ENCODE assay signal across 22 cellular contexts in the genomic region with DNA sequence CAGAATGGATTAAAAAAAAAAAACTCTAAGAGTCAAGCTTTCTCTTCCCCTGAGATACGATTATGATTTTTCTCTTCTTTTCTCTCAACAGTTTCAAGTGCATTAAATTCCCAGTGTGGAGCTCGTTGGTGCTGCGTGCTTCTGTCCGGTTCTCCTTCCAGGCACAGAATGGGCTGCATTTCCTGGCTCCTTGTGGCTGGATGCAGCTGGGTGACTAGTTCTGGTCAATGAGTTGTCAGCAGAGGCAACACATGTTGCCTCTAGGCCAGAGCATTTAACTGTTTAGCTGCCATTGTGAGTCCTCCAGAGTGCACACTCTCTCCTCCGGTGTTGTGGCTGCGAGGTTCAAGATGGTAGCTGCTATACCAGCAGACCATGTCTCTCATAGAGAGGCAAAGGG.
"Had no signal": no experiment of that assay in that cellular context is flagged by ENCODE, and none has a peak within 500 bp of the region (broad histone marks: within the 10 kb centered on the region; RNA-seq: fewer than 3 reads in every experiment).

No MANE protein-coding gene starts in this region.

- H3K36me3 Mint-ChIP-seq: activated naive CD8-positive, alpha-beta T cell; naive thymus-derived CD4-positive, alpha-beta T cell; T-cell had no signal

- DNase-seq: activated CD4-positive, alpha-beta T cell treated with anti-CD3 and anti-CD28 coated beads, Interleukin-2, amount 10 ng/mL, durations not matched to agents 24 days and 14 days; activated CD8-positive, alpha-beta T cell treated with anti-CD3 and anti-CD28 coated beads for 36 hours; activated naive CD4-positive, alpha-beta T cell; activated T-cell treated with anti-CD3 and anti-CD28 coated beads, Interleukin-2, amount 50 U/mL, for 4 hours; effector memory CD8-positive, alpha-beta T cell; heart left ventricle; left colon; lower lobe of right lung; naive thymus-derived CD4-positive, alpha-beta T cell; stimulated activated CD4-positive, alpha-beta T cell treated with anti-CD3 and anti-CD28 coated beads, Interleukin-4, amount 100 ng/mL, for 24 hours; stimulated activated naive CD4-positive, alpha-beta T cell treated with Interleukin-2 at 50 U/mL for 16 hours; T-cell; upper lobe of right lung had no signal

- H3K27ac Mint-ChIP-seq: activated CD4-positive, alpha-beta T cell treated with anti-CD3 and anti-CD28 coated beads, Interleukin-2, amount 10 ng/mL, durations not matched to agents 24 days and 14 days; activated CD8-positive, alpha-beta T cell treated with anti-CD3 and anti-CD28 coated beads for 36 hours; activated naive CD8-positive, alpha-beta T cell; activated T-helper 2 cell treated with anti-CD3 and anti-CD28 coated beads, Interferon-gamma antibody, Interleukin-2, Interleukin-4, amounts not matched to agents 10 μg/mL and 5 μg/mL and 100 μg/mL, durations not matched to agents 14 hours and 24 hours and 36 hours; effector memory CD8-positive, alpha-beta T cell; naive thymus-derived CD4-positive, alpha-beta T cell; progenitor cell of endocrine pancreas; T-cell; T-helper 2 cell treated with Interferon-gamma antibody and Interleukin-4, amounts not matched to agents 5 μg/mL and 100 μg/mL, for 36 hours had no signal

- H3K9me3 ChIP-seq: breast epithelium, heart left ventricle, lower lobe of right lung, upper lobe of right lung had no signal

- H3K4me3 Mint-ChIP-seq: activated CD4-positive, alpha-beta T cell treated with anti-CD3 and anti-CD28 coated beads, Interleukin-2, amount 10 ng/mL, durations not matched to agents 24 days and 14 days; activated CD8-positive, alpha-beta T cell treated with anti-CD3 and anti-CD28 coated beads for 36 hours; activated naive CD8-positive, alpha-beta T cell; activated T-cell treated with anti-CD3 and anti-CD28 coated beads, Interleukin-2, amount 50 U/mL, for 4 hours; central memory CD8-positive, alpha-beta T cell; effector memory CD8-positive, alpha-beta T cell; naive thymus-derived CD4-positive, alpha-beta T cell; T-cell; T-helper 2 cell treated with Interferon-gamma antibody and Interleukin-4, amounts not matched to agents 5 μg/mL and 100 μg/mL, for 36 hours had no signal

- H3K27me3 ChIP-seq: breast epithelium, upper lobe of right lung had no signal

- H3K4me1 Mint-ChIP-seq: activated CD4-positive, alpha-beta T cell treated with anti-CD3 and anti-CD28 coated beads, Interleukin-2, amount 10 ng/mL, durations not matched to agents 24 days and 14 days; central memory CD8-positive, alpha-beta T cell; T-cell had no signal

- H3K9me3 Mint-ChIP-seq: activated CD4-positive, alpha-beta T cell treated with anti-CD3 and anti-CD28 coated beads, Interleukin-2, amount 10 ng/mL, durations not matched to agents 24 days and 14 days; activated CD8-positive, alpha-beta T cell treated with anti-CD3 and anti-CD28 coated beads for 36 hours; activated T-cell treated with anti-CD3 and anti-CD28 coated beads, Interleukin-2, amount 50 U/mL, for 4 hours; activated T-helper 2 cell treated with anti-CD3 and anti-CD28 coated beads, Interferon-gamma antibody, Interleukin-2, Interleukin-4, amounts not matched to agents 10 μg/mL and 5 μg/mL and 100 μg/mL, durations not matched to agents 14 hours and 24 hours and 36 hours; central memory CD8-positive, alpha-beta T cell; effector memory CD8-positive, alpha-beta T cell; T-cell; T-helper 2 cell treated with Interferon-gamma antibody and Interleukin-4, amounts not matched to agents 5 μg/mL and 100 μg/mL, for 36 hours had no signal

- H3K27ac ChIP-seq: breast epithelium, heart left ventricle, lower lobe of right lung, upper lobe of right lung, VCaP had no signal

- H3K4me1 ChIP-seq: breast epithelium, heart left ventricle, lower lobe of right lung, upper lobe of right lung had no signal

- H3K36me3 ChIP-seq: breast epithelium, heart left ventricle, lower lobe of right lung, upper lobe of right lung had no signal

- ATAC-seq: activated CD4-positive, CD25-positive, alpha-beta regulatory T cell treated with anti-CD3 and anti-CD28 coated beads, Interleukin-2, amount 50 U/mL, for 24 hours; activated CD8-positive, alpha-beta T cell treated with anti-CD3 and anti-CD28 coated beads for 36 hours; activated T-cell treated with anti-CD3 and anti-CD28 coated beads, Interleukin-2, amount 50 U/mL, for 4 hours; effector memory CD8-positive, alpha-beta T cell; esophagus mucosa; heart left ventricle; left colon; lower lobe of right lung; naive thymus-derived CD4-positive, alpha-beta T cell; T-cell; upper lobe of right lung had no signal

- H3K4me3 ChIP-seq: breast epithelium, heart left ventricle, lower lobe of right lung, upper lobe of right lung had no signal
